ENCODE assay signal across 22 cellular contexts in the genomic region with DNA sequence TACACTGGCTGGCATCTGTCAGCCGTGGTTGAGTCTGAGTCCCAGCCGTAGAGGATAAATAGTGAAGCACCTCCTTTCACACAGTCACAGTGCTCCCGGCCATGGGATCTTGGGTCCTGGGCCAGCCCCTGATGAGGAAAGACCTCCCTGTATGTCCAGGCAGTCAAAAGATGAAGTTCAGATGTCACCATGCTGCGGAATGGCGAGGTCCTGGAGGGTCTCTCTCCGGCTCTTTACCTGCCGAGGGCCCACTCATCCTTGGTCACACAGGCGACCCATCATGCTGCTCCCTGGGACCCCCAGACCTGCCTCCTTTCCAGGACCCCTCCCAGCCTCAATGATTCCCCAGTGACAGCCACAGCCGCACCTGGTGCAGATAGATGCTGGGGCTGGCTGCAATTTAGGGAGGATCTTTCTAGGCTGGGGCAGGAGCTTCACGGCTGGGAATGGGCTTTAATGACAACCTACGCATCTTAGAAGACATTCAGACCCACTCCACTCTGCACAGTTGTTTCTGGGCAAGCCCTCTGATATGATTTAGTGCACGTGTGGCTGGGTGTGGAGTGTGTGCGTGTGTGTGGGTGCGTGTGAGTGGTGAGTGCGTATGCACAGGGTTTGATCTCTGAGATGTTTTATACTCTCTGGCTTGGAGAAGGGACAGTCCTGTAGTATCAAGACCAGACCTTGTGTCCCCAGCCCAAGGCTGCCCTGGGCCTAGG.
DNase-seq lines count a peak whose midpoint lies in the region; ATAC-seq, FAIRE-seq and TF ChIP-seq lines count a peak whose summit lies in the region.
"Had no signal": no experiment of that assay in that cellular context is flagged by ENCODE, and none has a peak within 500 bp of the region (broad histone marks: within the 10 kb centered on the region; RNA-seq: fewer than 3 reads in every experiment).

No MANE protein-coding gene starts in this region.

- intact Hi-C loops in lower lobe of right lung (cut with DNase I): no loop called here

- no peak for ATAC-seq in lower lobe of right lung
- ATAC-seq in HG03521 (IDR thresholded peaks at IDR 0.05; ENCODE audit: unreplicated experiment): no peak
- no peak for ATAC-seq in GM19035 (IDR thresholded peaks at IDR 0.05; ENCODE audit: unreplicated experiment)
- ATAC-seq: PC-3 had no signal

- H3K27ac ChIP-seq in HL-60 (replicated peaks) (peak overlapping the region; percentile 88), lower lobe of right lung (no peak overlapping the region)
- H3K27ac ChIP-seq: 22Rv1 had no signal

- H3K36me3 ChIP-seq in lower lobe of right lung: peaks cover 13% of the 10 kb centered on the region
- H3K36me3 ChIP-seq: HAP-1 had no signal

- peaks cover 33% of the 10 kb centered on the region for H3K4me1 ChIP-seq in lower lobe of right lung
- H3K4me1 ChIP-seq: HAP-1 had no signal

- H3K4me3 ChIP-seq in HL-60 (replicated peaks; ENCODE audit: insufficient read depth, low read length) (no peak overlapping the region), lower lobe of right lung (no peak overlapping the region)
- H3K4me3 ChIP-seq: HAP-1 had no signal

- FAIRE-seq in urothelium cell line (lab: Jason Lieb, UNC): peak; percentile 23

- H3K9me3 ChIP-seq in lower lobe of right lung: no peaks in the 10 kb centered on the region
- H3K9me3 ChIP-seq: HAP-1 had no signal

- TF ChIP-seq CTCF in HL-60 (IDR thresholded peaks at IDR 0.05; ENCODE audit: insufficient read depth, low read length): no peak
- TF ChIP-seq CTCF in lower lobe of right lung (IDR thresholded peaks at IDR 0.05): no peak

- H3K27me3 ChIP-seq in HL-60 (ENCODE audit: insufficient read depth, poor library complexity, severe bottlenecking) (no peaks in the 10 kb centered on the region), lower lobe of right lung (ENCODE audit: low read depth) (peaks cover 13% of the 10 kb centered on the region)

- peak; percentile 20 for DNase-seq in NCI-H2227 (lab: John Stamatoyannopoulos, UW; ENCODE audit: unreplicated experiment)
- DNase-seq in NCI-H2227 treated with DMSO at 0.1 percent for 48 hours (lab: John Stamatoyannopoulos, UW): no peak
- no peak for DNase-seq in HL-60 (ENCODE audit: low read depth in 1 of 2, low spot score in 1 of 2)
- DNase-seq in lower lobe of right lung: peak; percentile 22
- DNase-seq in urothelium cell line (ENCODE audit: low spot score): no peak
- DNase-seq in stimulated activated CD4-positive, alpha-beta T cell treated with anti-CD3 and anti-CD28 coated beads, Interleukin-2, amount 100 ng/mL, for 24 hours: no peak
- DNase-seq: CD4-positive, CD25-positive, alpha-beta regulatory T cell; COR-L47; DMS 273 treated with DMSO at 0.1 percent for 48 hours; DND-41; NCI-H1105 treated with DMSO at 0.1 percent for 48 hours; NCI-H1694; NCI-H2107; NCI-H226; NCI-H524 treated with DMSO at 0.1 percent for 48 hours; PC-3; RPMI8226; SHP77 treated with DMSO at 0.1 percent for 48 hours had no signal

Comparison
In these comparisons a context has a peak if more than half of its experiments do, and no peak if none do; other contexts are left out.
1. DNase-seq: peak in NCI-H2227 (single experiment) and lower lobe of right lung (single experiment); none in NCI-H2227 treated with DMSO at 0.1 percent for 48 hours (single experiment), HL-60 (0 of 2), urothelium cell line (single experiment) and stimulated activated CD4-positive, alpha-beta T cell treated with anti-CD3 and anti-CD28 coated beads, Interleukin-2, amount 100 ng/mL, for 24 hours (0 of 2).